Comparison of ENCODE assay signal across 1 cellular context in genomic region chr15:93043621-93044300, GRCh38.
TF ChIP-seq lines count a peak whose summit lies in the region.

No MANE protein-coding gene starts in this region.

TF ChIP-seq in WTC11, 78 proteins besides CTCF, POLR2A, EP300 and RAD21 (continued from another document):
- TF ChIP-seq, protein P1, sequence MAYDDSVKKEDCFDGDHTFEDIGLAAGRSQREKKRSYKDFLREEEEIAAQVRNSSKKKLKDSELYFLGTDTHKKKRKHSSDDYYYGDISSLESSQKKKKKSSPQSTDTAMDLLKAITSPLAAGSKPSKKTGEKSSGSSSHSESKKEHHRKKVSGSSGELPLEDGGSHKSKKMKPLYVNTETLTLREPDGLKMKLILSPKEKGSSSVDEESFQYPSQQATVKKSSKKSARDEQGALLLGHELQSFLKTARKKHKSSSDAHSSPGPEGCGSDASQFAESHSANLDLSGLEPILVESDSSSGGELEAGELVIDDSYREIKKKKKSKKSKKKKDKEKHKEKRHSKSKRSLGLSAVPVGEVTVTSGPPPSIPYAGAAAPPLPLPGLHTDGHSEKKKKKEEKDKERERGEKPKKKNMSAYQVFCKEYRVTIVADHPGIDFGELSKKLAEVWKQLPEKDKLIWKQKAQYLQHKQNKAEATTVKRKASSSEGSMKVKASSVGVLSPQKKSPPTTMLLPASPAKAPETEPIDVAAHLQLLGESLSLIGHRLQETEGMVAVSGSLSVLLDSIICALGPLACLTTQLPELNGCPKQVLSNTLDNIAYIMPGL (CRISPR knock-in tag; IDR thresholded peaks at IDR 0.05), result no peak
